1 cellular context compared by ENCODE assay signal in the genomic region with DNA sequence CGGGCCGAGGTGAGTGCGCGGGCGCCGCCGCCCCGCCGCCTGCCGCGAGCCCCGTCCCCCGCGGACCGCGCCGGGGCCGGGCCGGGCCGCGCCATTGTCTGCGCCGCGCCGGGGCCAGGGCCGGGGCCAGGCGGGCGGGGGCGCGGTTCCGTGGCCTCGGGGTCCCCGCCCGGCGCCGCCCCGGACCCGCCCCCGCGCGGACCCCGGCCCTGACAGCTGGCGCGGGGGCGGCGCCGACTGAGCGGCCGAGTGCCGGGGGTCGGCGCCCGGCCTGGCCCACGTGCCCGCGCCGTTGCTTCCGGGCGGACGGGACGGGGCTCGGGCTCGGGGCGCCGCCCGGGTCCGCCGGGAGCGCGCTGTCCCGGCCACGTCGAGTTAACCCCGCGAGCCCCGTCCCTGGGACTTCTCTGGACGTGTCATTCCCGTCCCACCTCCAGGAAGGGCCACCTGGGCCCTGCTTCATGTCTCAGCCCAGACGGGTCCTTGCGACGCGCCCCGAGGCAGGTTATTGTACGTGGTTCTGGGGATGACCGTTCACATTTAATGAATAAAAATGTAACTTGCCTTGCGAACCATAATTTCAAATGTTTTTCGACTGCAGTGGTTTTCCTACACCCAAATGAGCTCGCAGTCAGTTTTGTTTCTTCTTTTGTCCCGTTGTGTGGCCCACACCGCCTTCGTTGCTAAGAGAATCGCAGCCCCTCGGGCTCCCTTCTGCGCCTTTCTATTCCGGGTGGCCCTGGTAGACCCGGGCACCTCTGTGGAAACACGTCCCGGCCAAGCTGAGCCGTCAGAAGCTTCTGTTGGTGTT.
A peak's percentile ranks its signal among the peaks of the same experiment; 100 is the strongest.
TF ChIP-seq lines count a peak whose summit lies in the region.

No MANE protein-coding gene starts in this region.

TF ChIP-seq in K562, 482 proteins besides CTCF, POLR2A, EP300 and RAD21:
- 0 out of 4 replicates have a peak, but pooled peaks have one; percentile 38 to 51 for TF ChIP-seq SIN3A (IDR thresholded peaks at IDR 0.05; ENCODE audit: borderline replicate concordance in 2 of 2, control insufficient read depth in 1 of 2, low read depth in 2 of 2, low read length in 2 of 2)
- peak; percentile 83; the same call in 1 of the 2 replicates for TF ChIP-seq ZBTB7A (IDR thresholded peaks at IDR 0.05; ENCODE audit: borderline replicate concordance, control insufficient read depth, low read depth, low read length)
- TF ChIP-seq RBBP5 (IDR thresholded peaks at IDR 0.05; ENCODE audit: borderline replicate concordance, insufficient read depth, low read length, poor library complexity, severe bottlenecking): peak; percentile 60
- no peak for TF ChIP-seq ILK (tag; IDR thresholded peaks at IDR 0.05; ENCODE audit: borderline replicate concordance, low read depth)
- TF ChIP-seq YY1 (IDR thresholded peaks at IDR 0.05; ENCODE audit: borderline replicate concordance in 1 of 3, control insufficient read depth in 1 of 3, extremely low read depth in 1 of 3, insufficient read depth in 3 of 3, insufficient read length in 1 of 3, insufficient replicate concordance in 2 of 3, low read depth in 1 of 3, low read length in 2 of 3): peak in 1 of 3 experiments; percentile 11
- TF ChIP-seq, protein P1, sequence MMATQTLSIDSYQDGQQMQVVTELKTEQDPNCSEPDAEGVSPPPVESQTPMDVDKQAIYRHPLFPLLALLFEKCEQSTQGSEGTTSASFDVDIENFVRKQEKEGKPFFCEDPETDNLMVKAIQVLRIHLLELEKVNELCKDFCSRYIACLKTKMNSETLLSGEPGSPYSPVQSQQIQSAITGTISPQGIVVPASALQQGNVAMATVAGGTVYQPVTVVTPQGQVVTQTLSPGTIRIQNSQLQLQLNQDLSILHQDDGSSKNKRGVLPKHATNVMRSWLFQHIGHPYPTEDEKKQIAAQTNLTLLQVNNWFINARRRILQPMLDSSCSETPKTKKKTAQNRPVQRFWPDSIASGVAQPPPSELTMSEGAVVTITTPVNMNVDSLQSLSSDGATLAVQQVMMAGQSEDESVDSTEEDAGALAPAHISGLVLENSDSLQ (IDR thresholded peaks at IDR 0.05): no peak
- TF ChIP-seq E2F6 (IDR thresholded peaks at IDR 0.05; ENCODE audit: borderline replicate concordance in 1 of 2, extremely low read depth in 1 of 2, insufficient read depth in 1 of 2, insufficient read length in 1 of 2, low read depth in 1 of 2, low read length in 1 of 2, poor library complexity in 1 of 2, severe bottlenecking in 1 of 2): peak in 1 of 2 experiments; percentile 55
- peak; percentile 19; the same call in 1 of the 2 replicates for TF ChIP-seq CREB3L1 (IDR thresholded peaks at IDR 0.05; ENCODE audit: borderline replicate concordance, low read depth)
- TF ChIP-seq ZFX (CRISPR knock-in tag; IDR thresholded peaks at IDR 0.05): peak; percentile 47; the same call in 1 of the 2 replicates
